2 cellular contexts compared by ENCODE assay signal in the genomic region with DNA sequence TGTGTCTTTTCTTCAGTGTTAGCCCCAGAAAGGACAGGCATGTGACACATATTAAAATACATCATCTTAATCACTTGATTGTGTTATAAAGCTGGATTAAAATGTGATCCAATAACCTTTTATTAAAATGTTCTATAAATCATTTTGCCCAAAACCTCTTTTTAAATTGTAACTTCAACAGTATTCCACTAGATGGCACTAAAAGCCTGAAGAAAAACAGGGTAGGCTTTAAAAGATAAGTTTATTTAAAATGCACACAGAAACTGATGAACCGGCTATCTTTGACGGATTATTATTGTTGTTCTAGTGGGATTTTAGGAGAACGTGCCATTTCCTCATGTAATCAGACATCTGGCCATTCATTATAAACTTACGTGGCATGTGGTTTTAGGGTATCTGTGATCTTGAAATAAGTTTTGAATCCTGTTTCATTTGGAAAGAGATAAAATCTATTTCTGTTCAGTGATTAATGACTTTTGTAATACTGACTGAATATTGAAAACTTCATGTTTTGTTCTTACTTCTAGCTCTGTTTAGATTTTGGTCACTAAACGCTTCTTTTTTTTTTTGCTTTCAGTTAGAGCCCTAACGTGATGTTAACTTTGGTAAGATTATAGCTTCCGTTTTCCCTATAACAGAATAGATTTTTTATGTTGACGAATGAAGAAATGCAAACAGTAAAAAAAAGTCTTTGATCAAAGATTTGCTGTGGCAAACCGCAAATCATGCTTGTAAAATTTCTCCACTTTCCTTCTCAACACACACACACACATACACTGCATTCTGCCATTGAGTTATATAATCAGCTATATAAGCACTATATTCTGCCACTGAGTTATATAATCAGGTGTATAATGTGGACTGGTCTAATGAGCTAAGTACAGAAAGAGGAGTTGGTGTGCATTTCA.
TF ChIP-seq lines count a peak whose summit lies in the region.

No MANE protein-coding gene starts in this region.

TF ChIP-seq in IMR-90, 13 proteins besides CTCF, POLR2A, EP300 and RAD21:
- TF ChIP-seq, protein P1, sequence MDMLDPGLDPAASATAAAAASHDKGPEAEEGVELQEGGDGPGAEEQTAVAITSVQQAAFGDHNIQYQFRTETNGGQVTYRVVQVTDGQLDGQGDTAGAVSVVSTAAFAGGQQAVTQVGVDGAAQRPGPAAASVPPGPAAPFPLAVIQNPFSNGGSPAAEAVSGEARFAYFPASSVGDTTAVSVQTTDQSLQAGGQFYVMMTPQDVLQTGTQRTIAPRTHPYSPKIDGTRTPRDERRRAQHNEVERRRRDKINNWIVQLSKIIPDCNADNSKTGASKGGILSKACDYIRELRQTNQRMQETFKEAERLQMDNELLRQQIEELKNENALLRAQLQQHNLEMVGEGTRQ (IDR thresholded peaks at IDR 0.05; ENCODE audit: low read depth, low read length), result no peak
- TF ChIP-seq NFE2L2 (IDR thresholded peaks at IDR 0.05; ENCODE audit: low read depth, low read length), result no peak
- no peak for TF ChIP-seq RCOR1 (IDR thresholded peaks at IDR 0.05; ENCODE audit: insufficient replicate concordance, low read length)
- no peak for TF ChIP-seq MAFK (IDR thresholded peaks at IDR 0.05; ENCODE audit: low read depth, low read length)
- no peak for TF ChIP-seq RFX5 (IDR thresholded peaks at IDR 0.05; ENCODE audit: low read depth, low read length)
- no peak for TF ChIP-seq CHD1 (IDR thresholded peaks at IDR 0.05; ENCODE audit: low read depth, low read length)
- no peak for TF ChIP-seq FOS (IDR thresholded peaks at IDR 0.05; ENCODE audit: low read depth, low read length)
- TF ChIP-seq SMC3 (IDR thresholded peaks at IDR 0.05; ENCODE audit: low read depth, low read length), result peak; percentile 71

TF ChIP-seq in SK-N-SH treated with all-trans-retinoic acid at 6 μM for 48 hours, 23 proteins besides CTCF, POLR2A, EP300 and RAD21 (continued from another document):
- TF ChIP-seq, protein P2, sequence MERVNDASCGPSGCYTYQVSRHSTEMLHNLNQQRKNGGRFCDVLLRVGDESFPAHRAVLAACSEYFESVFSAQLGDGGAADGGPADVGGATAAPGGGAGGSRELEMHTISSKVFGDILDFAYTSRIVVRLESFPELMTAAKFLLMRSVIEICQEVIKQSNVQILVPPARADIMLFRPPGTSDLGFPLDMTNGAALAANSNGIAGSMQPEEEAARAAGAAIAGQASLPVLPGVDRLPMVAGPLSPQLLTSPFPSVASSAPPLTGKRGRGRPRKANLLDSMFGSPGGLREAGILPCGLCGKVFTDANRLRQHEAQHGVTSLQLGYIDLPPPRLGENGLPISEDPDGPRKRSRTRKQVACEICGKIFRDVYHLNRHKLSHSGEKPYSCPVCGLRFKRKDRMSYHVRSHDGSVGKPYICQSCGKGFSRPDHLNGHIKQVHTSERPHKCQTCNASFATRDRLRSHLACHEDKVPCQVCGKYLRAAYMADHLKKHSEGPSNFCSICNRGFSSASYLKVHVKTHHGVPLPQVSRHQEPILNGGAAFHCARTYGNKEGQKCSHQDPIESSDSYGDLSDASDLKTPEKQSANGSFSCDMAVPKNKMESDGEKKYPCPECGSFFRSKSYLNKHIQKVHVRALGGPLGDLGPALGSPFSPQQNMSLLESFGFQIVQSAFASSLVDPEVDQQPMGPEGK (CRISPR knock-in tag; IDR thresholded peaks at IDR 0.05; ENCODE audit: borderline replicate concordance), result no peak
- TF ChIP-seq ZNF8 (CRISPR knock-in tag; IDR thresholded peaks at IDR 0.05), result no peak
